Comparison of ENCODE assay signal across 8 cellular contexts in genomic region chr4:185005209-185005819, GRCh38. TPM values are rescaled to one million over a fixed set of nuclear protein-coding genes. Genes with fewer than 3 reads are reported as not detected.
DNase-seq lines count a peak whose midpoint lies in the region; ATAC-seq, FAIRE-seq and TF ChIP-seq lines count a peak whose summit lies in the region.

No MANE protein-coding gene starts in this region.

- no peak overlapping the region for H3K27ac Mint-ChIP-seq in T-helper 1 cell treated with Interleukin-12 subunit alpha and Interleukin-12 subunit beta and Interleukin-4 antibody, amounts not matched to agents 30 μg/mL and 1 μg/mL, for 36 hours

- no peaks in the 10 kb centered on the region for H3K9me3 Mint-ChIP-seq in T-helper 1 cell treated with Interleukin-12 subunit alpha and Interleukin-12 subunit beta and Interleukin-4 antibody, amounts not matched to agents 30 μg/mL and 1 μg/mL, for 36 hours

- H3K4me3 ChIP-seq in right cardiac atrium (ENCODE audit: low read length): no peak overlapping the region

- no peaks in the 10 kb centered on the region for H3K27me3 ChIP-seq in right cardiac atrium (ENCODE audit: control insufficient read depth, insufficient read depth)

- intact Hi-C loops in right cardiac atrium (cut with DNase I): no loop called here

- DNase-seq in GM12892 (ENCODE audit: insufficient read length) (peak; percentile 79), NCI-H1417 (lab: John Stamatoyannopoulos, UW) (peak; percentile 76 to 92 (median 82)), amniotic stem cell (lab: John Stamatoyannopoulos, UW) (peak; percentile 66), right cardiac atrium (peak; percentile 87 to 94 (median 90)), renal cortical epithelial cell (ENCODE audit: low read depth) (peak; percentile 71)

- ATAC-seq in HG02759 (IDR thresholded peaks at IDR 0.05; ENCODE audit: unreplicated experiment) (peak; percentile 92), right cardiac atrium (peak; percentile 92 to 93), HG03025 (IDR thresholded peaks at IDR 0.05; ENCODE audit: low FRiP score, unreplicated experiment) (no peak)

- H3K27me3 Mint-ChIP-seq in T-helper 1 cell treated with Interleukin-12 subunit alpha and Interleukin-12 subunit beta and Interleukin-4 antibody, amounts not matched to agents 30 μg/mL and 1 μg/mL, for 36 hours (ENCODE audit: low read depth): peaks cover 73% of the 10 kb centered on the region

- TF ChIP-seq POLR2A in GM12892 (IDR thresholded peaks at IDR 0.05; ENCODE audit: low read depth, low read length): no peak

- no peaks in the 10 kb centered on the region for H3K4me1 ChIP-seq in right cardiac atrium (ENCODE audit: control insufficient read depth, insufficient read depth, low read length)

- peak overlapping the region; percentile 29 for H3K4me3 Mint-ChIP-seq in T-helper 1 cell treated with Interleukin-12 subunit alpha and Interleukin-12 subunit beta and Interleukin-4 antibody, amounts not matched to agents 30 μg/mL and 1 μg/mL, for 36 hours

- no peaks in the 10 kb centered on the region for H3K36me3 Mint-ChIP-seq in T-helper 1 cell treated with Interleukin-12 subunit alpha and Interleukin-12 subunit beta and Interleukin-4 antibody, amounts not matched to agents 30 μg/mL and 1 μg/mL, for 36 hours (ENCODE audit: low read depth)

- H3K4me1 Mint-ChIP-seq in T-helper 1 cell treated with Interleukin-12 subunit alpha and Interleukin-12 subunit beta and Interleukin-4 antibody, amounts not matched to agents 30 μg/mL and 1 μg/mL, for 36 hours (ENCODE audit: low read depth): peaks cover 4% of the 10 kb centered on the region

- H3K27ac ChIP-seq in right cardiac atrium (ENCODE audit: low read length): no peak overlapping the region

- no peaks in the 10 kb centered on the region for H3K9me3 ChIP-seq in right cardiac atrium (ENCODE audit: control insufficient read depth, low read length)

- WGBS in right cardiac atrium: 6% methylated on average over 22 of the region's 22 CpGs

- peak; percentile 91 for FAIRE-seq in GM12892 (lab: Jason Lieb, UNC)

RNA-seq across cellular contexts. Expression of gene HELT, which starts 13.0 kb away (rescaled TPM):
- polyA plus RNA-seq in GM12892 (2012; ENCODE audit: missing spikeins): not detected
- total RNA-seq in right cardiac atrium (not detected), renal cortical epithelial cell (not detected in 2 replicates)
- not detected for polyA plus RNA-seq in right cardiac atrium
